ENCODE assay signal across 1 cellular context in genomic region chr12:6430124-6430989, GRCh38.
A peak's percentile ranks its signal among the peaks of the same experiment; 100 is the strongest.
TF ChIP-seq lines count a peak whose summit lies in the region.

No MANE protein-coding gene starts in this region.

TF ChIP-seq in K562, 482 proteins besides CTCF, POLR2A, EP300 and RAD21 (continued from another document and continues in another):
- TF ChIP-seq THRA (IDR thresholded peaks at IDR 0.05), result no peak
- no peak for TF ChIP-seq ETV5 (CRISPR knock-in tag; IDR thresholded peaks at IDR 0.05; ENCODE audit: low read depth)
- no peak for TF ChIP-seq LEF1 (IDR thresholded peaks at IDR 0.05)
- TF ChIP-seq PRPF4 (IDR thresholded peaks at IDR 0.05; ENCODE audit: insufficient read depth, low read depth, low read length, poor library complexity, severe bottlenecking), result no peak
- TF ChIP-seq ZBTB26 (CRISPR knock-in tag; IDR thresholded peaks at IDR 0.05), result no peak
- TF ChIP-seq BRF1 (IDR thresholded peaks at IDR 0.05; ENCODE audit: borderline replicate concordance, extremely low read depth, insufficient read length), result no peak
- TF ChIP-seq KDM1A (IDR thresholded peaks at IDR 0.05), result peak in 1 of 2 experiments; percentile 42; a peak in 2 of 4 replicates
- no peak for TF ChIP-seq ZNF740 (CRISPR knock-in tag; IDR thresholded peaks at IDR 0.05)
- TF ChIP-seq ZNF740 (tag; IDR thresholded peaks at IDR 0.05), result no peak
- TF ChIP-seq GABPA (tag; conservative IDR thresholded peaks at IDR 0.05; ENCODE audit: low read depth), result 0 out of 2 replicates have a peak, but pooled peaks have one; percentile 30
- TF ChIP-seq ZBTB40 (IDR thresholded peaks at IDR 0.05), result no peak
- no peak for TF ChIP-seq ZBTB40 (CRISPR knock-in tag; IDR thresholded peaks at IDR 0.05)
- no peak for TF ChIP-seq AFF1 (IDR thresholded peaks at IDR 0.05; ENCODE audit: low read depth in 1 of 2, partially characterized antibody in 2 of 2)
- TF ChIP-seq IRF1 (CRISPR knock-in tag; IDR thresholded peaks at IDR 0.05; ENCODE audit: borderline replicate concordance), result no peak
- no peak for TF ChIP-seq ID3 (CRISPR knock-in tag; IDR thresholded peaks at IDR 0.05)
- TF ChIP-seq ID3 (tag; IDR thresholded peaks at IDR 0.05), result no peak
- TF ChIP-seq ZNF512 (tag; IDR thresholded peaks at IDR 0.05), result no peak
- TF ChIP-seq SRSF9 (IDR thresholded peaks at IDR 0.05; ENCODE audit: borderline replicate concordance, low read depth, low read length), result no peak
- no peak for TF ChIP-seq ELK1 (CRISPR knock-in tag; IDR thresholded peaks at IDR 0.05)
- TF ChIP-seq ASH1L (IDR thresholded peaks at IDR 0.05; ENCODE audit: borderline replicate concordance, low read depth, partially characterized antibody), result no peak
- TF ChIP-seq ZFP36 (IDR thresholded peaks at IDR 0.05; ENCODE audit: low read depth, low read length, partially characterized antibody), result no peak
- peak; percentile 50; the same call in 1 of the 2 replicates for TF ChIP-seq MTA3 (IDR thresholded peaks at IDR 0.05; ENCODE audit: borderline replicate concordance)
- no peak for TF ChIP-seq ZNF609 (CRISPR knock-in tag; IDR thresholded peaks at IDR 0.05; ENCODE audit: borderline replicate concordance)
- no peak for TF ChIP-seq ZNF324 (CRISPR knock-in tag; IDR thresholded peaks at IDR 0.05)
